ENCODE assay signal across 8 cellular contexts in genomic region chr1:227131193-227131592, GRCh38.
A peak's percentile ranks its signal among the peaks of the same experiment; 100 is the strongest.
DNase-seq lines count a peak whose midpoint lies in the region; ATAC-seq and TF ChIP-seq lines count a peak whose summit lies in the region.
"Had no signal": no experiment of that assay in that cellular context is flagged by ENCODE, and none has a peak within 500 bp of the region (broad histone marks: within the 10 kb centered on the region; RNA-seq: fewer than 3 reads in every experiment).

No MANE protein-coding gene starts in this region.

- no peaks in the 10 kb centered on the region for H3K27me3 Mint-ChIP-seq in endodermal cell (ENCODE audit: insufficient read depth)

- TF ChIP-seq CTCF in GM06990 (IDR thresholded peaks at IDR 0.05; ENCODE audit: insufficient read depth, low read length, poor library complexity, severe bottlenecking) (peak; percentile 38), endodermal cell (conservative IDR thresholded peaks at IDR 0.05) (peak; percentile 82)

- ATAC-seq in GM19452 (IDR thresholded peaks at IDR 0.05; ENCODE audit: unreplicated experiment): no peak

- H3K9ac ChIP-seq in endodermal cell (ENCODE audit: extremely low read depth, low read length, poor library complexity, severe bottlenecking): no peak overlapping the region

- H3K4me1 Mint-ChIP-seq in endodermal cell: peaks cover 12% of the 10 kb centered on the region

- no peak overlapping the region for H3K27ac ChIP-seq in endodermal cell (ENCODE audit: low read depth, low read length)

- peaks cover 10% of the 10 kb centered on the region for H3K9me3 Mint-ChIP-seq in endodermal cell

- no peak overlapping the region for H3K27ac Mint-ChIP-seq in endodermal cell

- no peak overlapping the region for H3K4me3 Mint-ChIP-seq in endodermal cell

- H3K9me3 ChIP-seq in endodermal cell (ENCODE audit: control insufficient read depth, low read length): no peaks in the 10 kb centered on the region

- no peaks in the 10 kb centered on the region for H3K4me1 ChIP-seq in endodermal cell (ENCODE audit: control insufficient read depth, insufficient read depth, low read length)

- 88 to 96% methylated on average over 1 to 3 of the region's 3 CpGs for WGBS in endodermal cell (ENCODE audit: insufficient coverage in 1 of 2, insufficient read length in 1 of 2), 2 experiments

- H3K36me3 ChIP-seq in GM06990 (ENCODE audit: control insufficient read depth, insufficient read depth, low read length): no peaks in the 10 kb centered on the region
- peaks cover 11% of the 10 kb centered on the region for H3K36me3 ChIP-seq in endodermal cell (ENCODE audit: control insufficient read depth, insufficient read depth, low read length)

- DNase-seq in GM06990 (ENCODE audit: extremely low read depth, insufficient read length) (no peak), NAMALWA (ENCODE audit: low spot score) (peak; percentile 50), endodermal cell (no peak), renal cortical epithelial cell (ENCODE audit: low read depth) (peak; percentile 42), T-helper 1 cell (no peak)
- no peak for DNase-seq in activated T-cell treated with anti-CD3 and anti-CD28 coated beads, Interleukin-2, amount 50 U/mL, for 1 hour
- DNase-seq: activated naive CD4-positive, alpha-beta T cell treated with Interleukin-2 at 50 U/mL for 16 hours had no signal

- H3K27me3 ChIP-seq in GM06990 (replicated peaks; ENCODE audit: control insufficient read depth, insufficient read depth, low read length) (no peaks in the 10 kb centered on the region), endodermal cell (ENCODE audit: control insufficient read depth, insufficient read depth, low read length, poor library complexity, severe bottlenecking) (no peaks in the 10 kb centered on the region)

- no peak overlapping the region for H3K4me3 ChIP-seq in GM06990 (replicated peaks; ENCODE audit: low read depth, low read length)
- H3K4me3 ChIP-seq in endodermal cell (ENCODE audit: low read length): no peak overlapping the region

- H3K36me3 Mint-ChIP-seq in endodermal cell (ENCODE audit: low read depth): peaks cover 22% of the 10 kb centered on the region

Comparison
In these comparisons a context has a peak if more than half of its experiments do, and no peak if none do; other contexts are left out.
1. DNase-seq: peak in NAMALWA (single experiment) and renal cortical epithelial cell (single experiment); none in GM06990 (single experiment), endodermal cell (single experiment), activated T-cell treated with anti-CD3 and anti-CD28 coated beads, Interleukin-2, amount 50 U/mL, for 1 hour (single experiment) and T-helper 1 cell (0 of 5).